ENCODE assay signal across 18 cellular contexts in the genomic region with DNA sequence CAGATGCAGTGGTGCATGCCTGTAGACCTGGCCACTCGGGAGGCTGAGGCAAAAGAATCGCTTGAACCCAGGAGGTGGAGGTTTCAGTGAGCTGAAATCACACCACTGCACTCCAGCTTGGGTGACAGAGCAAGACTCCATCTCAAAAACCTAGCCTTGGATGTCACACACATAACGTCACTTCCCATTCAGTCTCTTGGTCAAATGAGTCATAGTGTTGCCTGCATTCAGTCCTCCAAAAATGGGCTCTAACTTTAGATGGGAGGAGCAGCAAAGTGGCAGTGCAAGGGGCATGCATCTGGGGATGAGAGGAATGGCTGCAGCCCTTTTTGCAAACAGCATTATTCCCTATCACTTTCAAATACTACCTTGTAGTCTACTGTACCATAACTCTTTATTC.
"Had no signal": no experiment of that assay in that cellular context is flagged by ENCODE, and none has a peak within 500 bp of the region (broad histone marks: within the 10 kb centered on the region; RNA-seq: fewer than 3 reads in every experiment).

No MANE protein-coding gene starts in this region.

- H3K4me1 ChIP-seq: colonic mucosa, tibial artery, vagina had no signal

- H3K27ac ChIP-seq: colonic mucosa, hepatocyte, neutrophil, tibial artery, vagina had no signal

- H3K27me3 ChIP-seq: colonic mucosa, hepatocyte, vagina had no signal

- ATAC-seq: activated CD4-positive, CD25-positive, alpha-beta regulatory T cell treated with anti-CD3 and anti-CD28 coated beads, Interleukin-2, amount 50 U/mL, for 24 hours; activated T-helper 17 cell treated with anti-CD3 and anti-CD28 coated beads, Interleukin-2, amount 50 U/mL, for 72 hours; esophagus mucosa; mucosa of descending colon; natural killer cell; stimulated activated effector memory CD8-positive, alpha-beta T cell treated with anti-CD3 and anti-CD28 coated beads, Interleukin-12 subunit alpha, Interleukin-12 subunit beta, amount 100 ng/mL, for 72 hours had no signal

- H2AFZ ChIP-seq: hepatocyte had no signal

- DNase-seq: activated CD4-positive, alpha-beta T cell treated with anti-CD3 and anti-CD28 coated beads, Interleukin-2, amount 50 U/mL, for 1 hour; activated naive CD4-positive, alpha-beta T cell treated with anti-CD3 and anti-CD28 coated beads, Interleukin-2, amount 10 ng/mL, durations not matched to agents 7 days and 5 days; activated T-cell treated with anti-CD3 and anti-CD28 coated beads for 4 hours; central memory CD4-positive, alpha-beta T cell; colonic mucosa; islet precursor cell; mucosa of descending colon; natural killer cell; stimulated activated CD4-positive, alpha-beta T cell treated with anti-CD3 and anti-CD28 coated beads, Interleukin-12 subunit alpha, Interleukin-12 subunit beta, amount 100 ng/mL, for 4 hours; stimulated activated CD4-positive, alpha-beta T cell treated with anti-CD3 and anti-CD28 coated beads, Interleukin-2, amount 100 ng/mL, for 24 hours; tibial artery had no signal

- H3K9me3 ChIP-seq: colonic mucosa, mucosa of descending colon, neutrophil, tibial artery, vagina had no signal

- H3K4me2 ChIP-seq: hepatocyte had no signal

- H3K4me3 ChIP-seq: colonic mucosa, hepatocyte, mucosa of descending colon, tibial artery, vagina had no signal

- H3K36me3 ChIP-seq: colonic mucosa, neutrophil, tibial artery, vagina had no signal
